Comparison of ENCODE assay signal across 8 cellular contexts in genomic region chr15:28227303-28227702, GRCh38.
A peak's percentile ranks its signal among the peaks of the same experiment; 100 is the strongest.
DNase-seq lines count a peak whose midpoint lies in the region; ATAC-seq and TF ChIP-seq lines count a peak whose summit lies in the region.
"Not testable (repeated sequence)": the region's sequence is repeated elsewhere in the genome, so short reads cannot be mapped to it uniquely, and the experiment has no call there.

No MANE protein-coding gene starts in this region.

- POLR2A ChIA-PET in HCT116 (lab: Charles Lee): not testable (repeated sequence)

- not testable (repeated sequence) for DNase-seq in HCT116 (ENCODE audit: low read depth, low spot score); dorsolateral prefrontal cortex; upper lobe of right lung
- DNase-seq in NCI-H446 treated with DMSO at 0.1 percent for 48 hours (lab: John Stamatoyannopoulos, UW): peak; percentile 1
- peak; percentile 21 for DNase-seq in glomerular visceral epithelial cell (ENCODE audit: extremely low spot score)
- DNase-seq in mesendoderm: peak; percentile 14

- H3K4me2 ChIP-seq in HCT116 (ENCODE audit: low read length); mesendoderm (ENCODE audit: low read length): not testable (repeated sequence)

- not testable (repeated sequence) for H3K79me1 ChIP-seq in mesendoderm (ENCODE audit: low read length)

- not testable (repeated sequence) for TF ChIP-seq POLR2A in HCT116 (IDR thresholded peaks at IDR 0.05; ENCODE audit: borderline replicate concordance, extremely low read depth, insufficient read depth, insufficient read length)

- TF ChIP-seq CTCF in C4-2B (conservative IDR thresholded peaks at IDR 0.05): peak; percentile 50
- peak in 2 of 3 experiments; percentile 37 to 55; a peak in 3 of 6 replicates for TF ChIP-seq CTCF in HCT116 (IDR thresholded peaks at IDR 0.05 in 2 of 3, conservative IDR thresholded peaks at IDR 0.05 in 1 of 3; ENCODE audit: borderline replicate concordance in 1 of 3, insufficient read depth in 1 of 3, low read depth in 2 of 3, low read length in 2 of 3)
- TF ChIP-seq CTCF in WI38 (IDR thresholded peaks at IDR 0.05; ENCODE audit: low read depth, low read length): peak; percentile 31; the same call in 1 of the 2 replicates
- peak in 32 of 56 donors; percentile 10 to 39 (median 22) for TF ChIP-seq CTCF in dorsolateral prefrontal cortex (IDR thresholded peaks at IDR 0.05 in 54 of 56, conservative IDR thresholded peaks at IDR 0.05 in 2 of 56; ENCODE audit: low read depth in 1 of 56, partially characterized antibody in 56 of 56)
- peak; percentile 45 for TF ChIP-seq CTCF in upper lobe of right lung (IDR thresholded peaks at IDR 0.05)

- not testable (repeated sequence) for H2AK5ac ChIP-seq in mesendoderm (ENCODE audit: low read length)

- not testable (repeated sequence) for H4K5ac ChIP-seq in mesendoderm (ENCODE audit: low read length)

- H3K56ac ChIP-seq in mesendoderm (ENCODE audit: low read length): not testable (repeated sequence)

- not testable (repeated sequence) for H3K79me2 ChIP-seq in HCT116 (ENCODE audit: insufficient read depth, low read length); mesendoderm (ENCODE audit: control insufficient read depth, insufficient read depth, low read length)

- not testable (repeated sequence) for H4K8ac ChIP-seq in mesendoderm (ENCODE audit: low read depth, low read length)

- H3K27ac ChIP-seq in C4-2B; HCT116 (ENCODE audit: low read depth, low read length); dorsolateral prefrontal cortex; mesendoderm (ENCODE audit: low read depth, low read length); upper lobe of right lung: not testable (repeated sequence)

- H3K4ac ChIP-seq in mesendoderm (ENCODE audit: low read depth, low read length): not testable (repeated sequence)

- TF ChIP-seq RAD21 in HCT116 (IDR thresholded peaks at IDR 0.05; ENCODE audit: low read depth): not testable (repeated sequence)

- not testable (repeated sequence) for H3K27me3 ChIP-seq in HCT116 (ENCODE audit: insufficient read depth, low read length); dorsolateral prefrontal cortex; mesendoderm (ENCODE audit: insufficient read depth, low read length, poor library complexity); upper lobe of right lung

- H3K4me1 ChIP-seq in HCT116 (ENCODE audit: control insufficient read depth in 1 of 2, insufficient read depth in 2 of 2, low read length in 2 of 2); mesendoderm (ENCODE audit: control insufficient read depth, low read depth, low read length); upper lobe of right lung: not testable (repeated sequence)

- H3K9me3 ChIP-seq in HCT116 (ENCODE audit: control insufficient read depth in 1 of 2, insufficient read depth in 1 of 2, low read depth in 1 of 2, low read length in 2 of 2); upper lobe of right lung: not testable (repeated sequence)

- no CpG with 5 or more reads among the region's 1 CpG for WGBS in mesendoderm (ENCODE audit: extremely low coverage, insufficient coverage, low lambda C conversion rate)

- ATAC-seq in HCT116, upper lobe of right lung: not testable (repeated sequence)

- not testable (repeated sequence) for H2BK15ac ChIP-seq in mesendoderm (replicated peaks; ENCODE audit: low read depth)

- H3K36me3 ChIP-seq in HCT116 (ENCODE audit: control insufficient read depth in 1 of 2, insufficient read depth in 2 of 2, low read length in 2 of 2); mesendoderm (ENCODE audit: control insufficient read depth, insufficient read depth, low read length): not testable (repeated sequence)
- H3K36me3 ChIP-seq in upper lobe of right lung: peaks cover 33% of the 10 kb centered on the region

- CTCF ChIA-PET in HCT116 (lab: Charles Lee): not testable (repeated sequence)

- not testable (repeated sequence) for H3K9me2 ChIP-seq in HCT116 (ENCODE audit: insufficient read depth)

- not testable (repeated sequence) for H3K18ac ChIP-seq in mesendoderm (ENCODE audit: low read length)

- H3K4me3 ChIP-seq in HCT116 (replicated peaks in 1 of 2; ENCODE audit: low read depth in 1 of 2, low read length in 2 of 2); WI38 (ENCODE audit: low read depth, low read length); dorsolateral prefrontal cortex; mesendoderm (ENCODE audit: low read length); upper lobe of right lung: not testable (repeated sequence)

- intact Hi-C loops in HCT116 (cut with micrococcal nuclease); dorsolateral prefrontal cortex (cut with DNase I); upper lobe of right lung (cut with DNase I): not testable (repeated sequence)

- not testable (repeated sequence) for BruUV-seq in HCT116 (replicated peaks; lab: Mats Ljungman, UMichigan)

- H4K20me1 ChIP-seq in HCT116 (ENCODE audit: insufficient read depth): not testable (repeated sequence)

- H3K23ac ChIP-seq in mesendoderm (ENCODE audit: low read length): not testable (repeated sequence)

- RAD21 ChIA-PET in HCT116 (lab: Charles Lee; ENCODE audit: low non-redundant PET in 1 of 2, low total read pairs in 2 of 2, uncharacterized antibody in 2 of 2, unreplicated experiment in 2 of 2): not testable (repeated sequence)

- H2BK120ac ChIP-seq in mesendoderm (ENCODE audit: low read depth, low read length): not testable (repeated sequence)

- not testable (repeated sequence) for H2BK5ac ChIP-seq in mesendoderm (ENCODE audit: low read length)

- not testable (repeated sequence) for H2AFZ ChIP-seq in HCT116 (ENCODE audit: low read depth, low read length, poor library complexity, severe bottlenecking)

- H3K9ac ChIP-seq in HCT116 (ENCODE audit: low read length); mesendoderm (ENCODE audit: low read length): not testable (repeated sequence)
